ENCODE assay signal across 16 cellular contexts in genomic region chr9:85704744-85705143, GRCh38. TPM values are rescaled to one million over a fixed set of nuclear protein-coding genes. Genes with fewer than 3 reads are reported as not detected.
DNase-seq lines count a peak whose midpoint lies in the region; ATAC-seq, FAIRE-seq and TF ChIP-seq lines count a peak whose summit lies in the region.
"Had no signal": no experiment of that assay in that cellular context is flagged by ENCODE, and none has a peak within 500 bp of the region (broad histone marks: within the 10 kb centered on the region; RNA-seq: fewer than 3 reads in every experiment).

No MANE protein-coding gene starts in this region.

- H3K27me3 Mint-ChIP-seq in Caco-2 (ENCODE audit: insufficient read depth, unreplicated experiment), result no peaks in the 10 kb centered on the region
- H3K27me3 Mint-ChIP-seq in central memory CD8-positive, alpha-beta T cell, result no peaks in the 10 kb centered on the region
- H3K27me3 Mint-ChIP-seq in stimulated activated naive B cell treated with anti-CD40 and anti-IgM and Interleukin-4, amounts not matched to agents 10 μg/mL and 1 μg/mL and 100 μg/mL, for 72 hours, result no peaks in the 10 kb centered on the region
- H3K27me3 Mint-ChIP-seq: CD4-positive, CD25-positive, alpha-beta regulatory T cell had no signal

- peaks cover 8% of the 10 kb centered on the region for H3K9me3 Mint-ChIP-seq in Caco-2 (ENCODE audit: unreplicated experiment)
- H3K9me3 Mint-ChIP-seq in central memory CD8-positive, alpha-beta T cell, result peaks cover 5% of the 10 kb centered on the region
- peaks cover 3 to 7% of the 10 kb centered on the region in 2 donors for H3K9me3 Mint-ChIP-seq in stimulated activated naive B cell treated with anti-CD40 and anti-IgM and Interleukin-4, amounts not matched to agents 10 μg/mL and 1 μg/mL and 100 μg/mL, for 72 hours
- H3K9me3 Mint-ChIP-seq: H9 had no signal

- H3K9me3 ChIP-seq in A549 (no peaks in the 10 kb centered on the region), Caco-2 (no peaks in the 10 kb centered on the region)
- H3K9me3 ChIP-seq: BE2C had no signal

- DNase-seq in A549 (ENCODE audit: low read depth in 1 of 2, low spot score in 1 of 2), result no peak
- DNase-seq in Caco-2, result no peak
- DNase-seq in central memory CD8-positive, alpha-beta T cell (ENCODE audit: low spot score in 2 of 2), result no peak
- no peak for DNase-seq in stimulated activated naive B cell treated with anti-CD40 and anti-IgM and Interleukin-4, amounts not matched to agents 10 μg/mL and 1 μg/mL and 100 μg/mL, for 72 hours
- DNase-seq in GF-D8 (lab: John Stamatoyannopoulos, UW), result no peak
- no peak for DNase-seq in activated gamma-delta T cell treated with Interleukin-2 at 50 U/mL for 16 hours
- DNase-seq: ACHN; BE2C; C1 segment of cervical spinal cord; CD4-positive, CD25-positive, alpha-beta regulatory T cell; DMS153; DMS79; GOT3; H9 had no signal

- H3K4me3 ChIP-seq in A549, result no peak overlapping the region
- H3K4me3 ChIP-seq in Caco-2 (ENCODE audit: low read depth, low read length), result no peak overlapping the region
- H3K4me3 ChIP-seq: GM12878 had no signal

- no peak for TF ChIP-seq RAD21 in A549 (conservative IDR thresholded peaks at IDR 0.05 in 1 of 2, IDR thresholded peaks at IDR 0.05 in 1 of 2)

- H3K27ac Mint-ChIP-seq in Caco-2 (ENCODE audit: unreplicated experiment), result peak overlapping the region; percentile 70
- peak overlapping the region; percentile 58 for H3K27ac Mint-ChIP-seq in central memory CD8-positive, alpha-beta T cell (ENCODE audit: low read depth)
- peak overlapping the region; percentile 39 for H3K27ac Mint-ChIP-seq in stimulated activated naive B cell treated with anti-CD40 and anti-IgM and Interleukin-4, amounts not matched to agents 10 μg/mL and 1 μg/mL and 100 μg/mL, for 72 hours
- H3K27ac Mint-ChIP-seq: H9 had no signal

- H3K4me1 ChIP-seq in A549, result no peaks in the 10 kb centered on the region
- H3K4me1 ChIP-seq in Caco-2, result no peaks in the 10 kb centered on the region
- H3K4me1 ChIP-seq: BE2C had no signal

- no peak for FAIRE-seq in A549 (lab: Jason Lieb, UNC)
- FAIRE-seq: GM12878, HepG2 had no signal

- no peak overlapping the region for H3K4me2 ChIP-seq in A549

- no peak for TF ChIP-seq CTCF in A549 (IDR thresholded peaks at IDR 0.05)
- TF ChIP-seq CTCF in Caco-2 (IDR thresholded peaks at IDR 0.05; ENCODE audit: insufficient read depth in 1 of 2, low read depth in 1 of 2, low read length in 1 of 2, severe bottlenecking in 1 of 2, unreplicated experiment in 1 of 2), result no peak

- H3K4me1 Mint-ChIP-seq in Caco-2 (ENCODE audit: low read depth, unreplicated experiment), result no peaks in the 10 kb centered on the region
- peaks cover 50% of the 10 kb centered on the region for H3K4me1 Mint-ChIP-seq in central memory CD8-positive, alpha-beta T cell
- H3K4me1 Mint-ChIP-seq in stimulated activated naive B cell treated with anti-CD40 and anti-IgM and Interleukin-4, amounts not matched to agents 10 μg/mL and 1 μg/mL and 100 μg/mL, for 72 hours, result peaks cover 23 to 32% of the 10 kb centered on the region in 2 donors
- H3K4me1 Mint-ChIP-seq: H9 had no signal

- BruUV-seq in Caco-2 (replicated peaks; lab: Mats Ljungman, UMichigan), result no TSS peak

- CTCF ChIA-PET in A549 (lab: Yijun Ruan, JAX), result no interaction called here
- CTCF ChIA-PET in Caco-2 (lab: Charles Lee), result no interaction called here

- TF ChIP-seq EP300 in A549 (IDR thresholded peaks at IDR 0.05), result no peak

- H3K27me3 ChIP-seq in Caco-2 (replicated peaks; ENCODE audit: control insufficient read depth, insufficient read depth, low read length), result no peaks in the 10 kb centered on the region
- H3K27me3 ChIP-seq: BE2C had no signal

- POLR2A ChIA-PET in A549 (lab: Yijun Ruan, JAX) (no interaction called here), Caco-2 (lab: Charles Lee) (no interaction called here)

- no peak overlapping the region for H3K27ac ChIP-seq in A549

- WGBS in A549 (ENCODE audit: missing lambda C conversion rate), result 89% methylated on average over 2 of the region's 2 CpGs

- intact Hi-C loops in Caco-2 (cut with micrococcal nuclease; ENCODE audit: unreplicated experiment), result no loop called here

- no peaks in the 10 kb centered on the region for H3K36me3 Mint-ChIP-seq in Caco-2 (ENCODE audit: insufficient read depth, unreplicated experiment)
- H3K36me3 Mint-ChIP-seq in central memory CD8-positive, alpha-beta T cell (ENCODE audit: insufficient read depth), result peaks cover 7% of the 10 kb centered on the region
- H3K36me3 Mint-ChIP-seq in stimulated activated naive B cell treated with anti-CD40 and anti-IgM and Interleukin-4, amounts not matched to agents 10 μg/mL and 1 μg/mL and 100 μg/mL, for 72 hours, result peaks cover 36 to 37% of the 10 kb centered on the region in 2 donors

- no peaks in the 10 kb centered on the region for H3K36me3 ChIP-seq in Caco-2 (ENCODE audit: control insufficient read depth, insufficient read depth, low read length)
- H3K36me3 ChIP-seq: BE2C had no signal

- no peak for ATAC-seq in A549
- ATAC-seq in central memory CD8-positive, alpha-beta T cell (replicated peaks; ENCODE audit: extremely low read depth, poor library complexity, severe bottlenecking), result no peak
- no peak for ATAC-seq in stimulated activated naive B cell treated with anti-CD40 and anti-IgM and Interleukin-4, amounts not matched to agents 10 μg/mL and 1 μg/mL and 100 μg/mL, for 72 hours (replicated peaks)
- ATAC-seq: GM12878, HepG2 had no signal

- no peak overlapping the region for H3K4me3 Mint-ChIP-seq in Caco-2 (ENCODE audit: unreplicated experiment)
- H3K4me3 Mint-ChIP-seq in central memory CD8-positive, alpha-beta T cell, result no peak overlapping the region
- H3K4me3 Mint-ChIP-seq in stimulated activated naive B cell treated with anti-CD40 and anti-IgM and Interleukin-4, amounts not matched to agents 10 μg/mL and 1 μg/mL and 100 μg/mL, for 72 hours, result no peak overlapping the region
- H3K4me3 Mint-ChIP-seq: CD4-positive, CD25-positive, alpha-beta regulatory T cell; H9 had no signal

- no peak for TF ChIP-seq POLR2A in A549 (IDR thresholded peaks at IDR 0.05; ENCODE audit: low read length)

TF ChIP-seq in A549, 52 proteins besides CTCF, POLR2A, EP300 and RAD21:
- TF ChIP-seq NFE2L2 (conservative IDR thresholded peaks at IDR 0.05; ENCODE audit: low read length) (no peak), MAFK (IDR thresholded peaks at IDR 0.05; ENCODE audit: partially characterized antibody) (peak; percentile 84), FOXS1 (CRISPR knock-in tag; IDR thresholded peaks at IDR 0.05) (no peak), RARB (CRISPR knock-in tag; IDR thresholded peaks at IDR 0.05) (no peak), EHF (CRISPR knock-in tag; IDR thresholded peaks at IDR 0.05) (no peak), HDAC2 (IDR thresholded peaks at IDR 0.05) (no peak), HMGXB4 (CRISPR knock-in tag; IDR thresholded peaks at IDR 0.05; ENCODE audit: borderline replicate concordance) (no peak)

RNA-seq across cellular contexts. Expression of gene AGTPBP1, which starts 37.0 kb away (rescaled TPM):
- polyA plus RNA-seq in A549 (2011; rRNA removed) (14.1 and 18.8 TPM in 2 replicates), A549 (2017; fragmentation: RNase III; extraction: RNeasy Plus Mini Kit Qiagen cat#74134 plus additional on column Dnase treatment) (8.9 to 9.4 TPM (median 9.0 TPM) in 3 replicates)
- 3.2 and 3.4 TPM in 2 replicates for polyA plus RNA-seq in A549 (2012; cell fraction: cytosol; rRNA removed)
- polyA plus RNA-seq in A549 (2012; cell fraction: nucleus; rRNA removed), result 2.1 and 3.6 TPM in 2 replicates
- 7.5 and 9.3 TPM in 2 replicates for polyA minus RNA-seq in A549 (2011; rRNA and poly(A)+ RNA removed)
- total RNA-seq in Caco-2 (2022), result 10.9 and 14.0 TPM in 2 replicates
